17 cellular contexts compared by ENCODE assay signal in genomic region chr5:90488791-90489190, GRCh38. TPM values are rescaled to one million over a fixed set of nuclear protein-coding genes. Genes with fewer than 3 reads are reported as not detected.
A peak's percentile ranks its signal among the peaks of the same experiment; 100 is the strongest.
DNase-seq lines count a peak whose midpoint lies in the region; ATAC-seq, FAIRE-seq and TF ChIP-seq lines count a peak whose summit lies in the region.
"Had no signal": no experiment of that assay in that cellular context is flagged by ENCODE, and none has a peak within 500 bp of the region (broad histone marks: within the 10 kb centered on the region; RNA-seq: fewer than 3 reads in every experiment).

No MANE protein-coding gene starts in this region.

- peak; percentile 76 for DNase-seq in ELR (ENCODE audit: low read depth)
- DNase-seq in bronchial epithelial cell (ENCODE audit: low read depth), result peak; percentile 20
- peak; percentile 71 for DNase-seq in osteoblast (ENCODE audit: insufficient read length, low spot score, missing footprints)
- DNase-seq in activated CD4-positive, alpha-beta T cell treated with anti-CD3 and anti-CD28 coated beads for 48 hours, result no peak
- DNase-seq in NCI-H345 treated with DMSO at 0.1 percent for 48 hours (lab: John Stamatoyannopoulos, UW; ENCODE audit: unreplicated experiment), result no peak
- DNase-seq: activated CD8-positive, alpha-beta T cell treated with anti-CD3 and anti-CD28 coated beads for 36 hours; activated naive CD4-positive, alpha-beta T cell treated with anti-CD3 and anti-CD28 coated beads, Interleukin-2, amount 10 ng/mL, durations not matched to agents 7 days and 5 days; activated T-cell treated with anti-CD3 and anti-CD28 coated beads, Interleukin-2, amount 50 U/mL, for 24 hours; DMS53; KG1; NCI-H1417 had no signal

- no peaks in the 10 kb centered on the region for H3K9me3 ChIP-seq in osteoblast (ENCODE audit: low read depth, low read length)
- H3K9me3 ChIP-seq: ascending aorta had no signal

- no peak overlapping the region for H3K4me3 ChIP-seq in KMS-11 (IDR thresholded peaks at IDR 0.05; ENCODE audit: insufficient read depth, low read depth, low read length)
- H3K4me3 ChIP-seq in bronchial epithelial cell (ENCODE audit: low read depth, low read length), result no peak overlapping the region
- H3K4me3 ChIP-seq in osteoblast (ENCODE audit: insufficient read depth, low read length), result no peak overlapping the region
- H3K4me3 ChIP-seq: ascending aorta had no signal

- no peak for TF ChIP-seq CTCF in KMS-11 (conservative IDR thresholded peaks at IDR 0.05; ENCODE audit: low read depth, low read length)
- no peak for TF ChIP-seq CTCF in bronchial epithelial cell (IDR thresholded peaks at IDR 0.05; ENCODE audit: insufficient read depth, low read length, severe bottlenecking)
- no peak for TF ChIP-seq CTCF in osteoblast (IDR thresholded peaks at IDR 0.05; ENCODE audit: extremely low read depth, low read depth, low read length)

- H3K79me2 ChIP-seq in KMS-11 (ENCODE audit: insufficient read depth, low read depth) (no peaks in the 10 kb centered on the region), osteoblast (ENCODE audit: insufficient read depth, low read length) (no peaks in the 10 kb centered on the region)

- no peak overlapping the region for H3K27ac ChIP-seq in KMS-11
- H3K27ac ChIP-seq in osteoblast (ENCODE audit: low read depth, low read length), result peak overlapping the region; percentile 61
- H3K27ac ChIP-seq: ascending aorta had no signal

- no peak overlapping the region for H3K9ac ChIP-seq in KMS-11

- FAIRE-seq in bronchial epithelial cell (lab: Jason Lieb, UNC), result no peak
- FAIRE-seq: GM18507, H1 had no signal

- H2AFZ ChIP-seq in KMS-11 (ENCODE audit: low read depth) (no peak overlapping the region), osteoblast (ENCODE audit: low read length) (no peak overlapping the region)

- no peak for ATAC-seq in GM19452 (IDR thresholded peaks at IDR 0.05; ENCODE audit: unreplicated experiment)
- no peak for ATAC-seq in GM21526 (IDR thresholded peaks at IDR 0.05; ENCODE audit: low FRiP score, unreplicated experiment)
- ATAC-seq: activated CD8-positive, alpha-beta T cell treated with anti-CD3 and anti-CD28 coated beads for 36 hours had no signal

- H3K4me2 ChIP-seq in KMS-11 (peak overlapping the region; percentile 6; the same call in 1 of the 2 replicates), osteoblast (ENCODE audit: insufficient read depth, low read length) (peak overlapping the region; percentile 70)

- H3K4me1 ChIP-seq in KMS-11 (ENCODE audit: low read depth, poor library complexity, severe bottlenecking) (peaks cover 10% of the 10 kb centered on the region), osteoblast (ENCODE audit: insufficient read depth, low read length) (peaks cover 11% of the 10 kb centered on the region)
- H3K4me1 ChIP-seq: ascending aorta had no signal

- H4K20me1 ChIP-seq in KMS-11 (ENCODE audit: insufficient read depth) (no peaks in the 10 kb centered on the region), osteoblast (ENCODE audit: insufficient read depth, low read length) (no peaks in the 10 kb centered on the region)

- H3K36me3 ChIP-seq in KMS-11 (ENCODE audit: insufficient read depth), result 0 out of 2 replicates have a peak, but pooled peaks cover 7% of the 10 kb centered on the region
- H3K36me3 ChIP-seq in bronchial epithelial cell (ENCODE audit: control insufficient read depth, insufficient read depth, low read length), result no peaks in the 10 kb centered on the region
- H3K36me3 ChIP-seq in osteoblast (ENCODE audit: insufficient read depth, low read length), result no peaks in the 10 kb centered on the region
- H3K36me3 ChIP-seq: ascending aorta had no signal

- H3K27me3 ChIP-seq in KMS-11 (ENCODE audit: insufficient read depth, low read depth) (no peaks in the 10 kb centered on the region), bronchial epithelial cell (ENCODE audit: control insufficient read depth, insufficient read depth, low read length) (no peaks in the 10 kb centered on the region), osteoblast (ENCODE audit: insufficient read depth, low read length) (no peaks in the 10 kb centered on the region)
- H3K27me3 ChIP-seq: ascending aorta had no signal

RNA-seq across cellular contexts. Expression of gene POLR3G, which starts 14.1 kb away (rescaled TPM):
- total RNA-seq in bronchial epithelial cell (7.4 and 7.9 TPM in 2 replicates), osteoblast (1.8 and 3.6 TPM in 2 replicates)

RNA-seq across cellular contexts. Expression of gene MBLAC2, which starts 14.2 kb away (rescaled TPM):
- 3.2 and 4.0 TPM in 2 replicates for total RNA-seq in bronchial epithelial cell
- total RNA-seq in osteoblast, result 6.5 TPM in 2 replicates

RNA-seq across cellular contexts. Expression of gene LYSMD3, which starts 40.6 kb away (rescaled TPM):
- 15.4 and 16.3 TPM in 2 replicates for total RNA-seq in bronchial epithelial cell
- total RNA-seq in osteoblast, result 17.7 and 19.2 TPM in 2 replicates

Comparison
In these comparisons a context has a peak if more than half of its experiments do, and no peak if none do; other contexts are left out.
1. DNase-seq: peak in ELR (single experiment), bronchial epithelial cell (single experiment) and osteoblast (single experiment); none in activated CD4-positive, alpha-beta T cell treated with anti-CD3 and anti-CD28 coated beads for 48 hours (single experiment) and NCI-H345 treated with DMSO at 0.1 percent for 48 hours (single experiment).